9 cellular contexts compared by ENCODE assay signal in genomic region chr2:36441816-36442215, GRCh38.
DNase-seq lines count a peak whose midpoint lies in the region; ATAC-seq and TF ChIP-seq lines count a peak whose summit lies in the region.
"Had no signal": no experiment of that assay in that cellular context is flagged by ENCODE, and none has a peak within 500 bp of the region (broad histone marks: within the 10 kb centered on the region; RNA-seq: fewer than 3 reads in every experiment).

No MANE protein-coding gene starts in this region.

- DNase-seq in EH (ENCODE audit: low read depth) (peak; percentile 81), astrocyte of the spinal cord (ENCODE audit: low read depth, low spot score) (peak; percentile 48), nephron progenitor cell (no peak), COLO829 (ENCODE audit: low spot score) (no peak), NCI-H187 treated with DMSO at 0.1 percent for 48 hours (lab: John Stamatoyannopoulos, UW) (no peak), activated T-cell treated with anti-CD3 and anti-CD28 coated beads for 4 hours (no peak)
- DNase-seq: small intestine had no signal

- ATAC-seq in HG03354 (IDR thresholded peaks at IDR 0.05; ENCODE audit: poor library complexity, severe bottlenecking, unreplicated experiment) (peak; percentile 61), HG03045 (IDR thresholded peaks at IDR 0.05; ENCODE audit: unreplicated experiment) (no peak)

- H3K4me1 Mint-ChIP-seq in nephron progenitor cell: peaks cover 37% of the 10 kb centered on the region

- H3K36me3 Mint-ChIP-seq in nephron progenitor cell (ENCODE audit: low read depth): peaks cover 59% of the 10 kb centered on the region

- no peaks in the 10 kb centered on the region for H3K9me3 Mint-ChIP-seq in nephron progenitor cell

- no peaks in the 10 kb centered on the region for H3K27me3 Mint-ChIP-seq in nephron progenitor cell (ENCODE audit: low read depth, poor library complexity)

- TF ChIP-seq CTCF in astrocyte of the spinal cord (IDR thresholded peaks at IDR 0.05; ENCODE audit: low read depth, low read length) (no peak), nephron progenitor cell (IDR thresholded peaks at IDR 0.05) (no peak)

- no peak overlapping the region for H3K4me3 Mint-ChIP-seq in nephron progenitor cell

- H3K27ac Mint-ChIP-seq in nephron progenitor cell: peak overlapping the region; percentile 68

- no peak overlapping the region for H3K4me3 ChIP-seq in astrocyte of the spinal cord (ENCODE audit: low read depth, low read length)

- in situ Hi-C loops in astrocyte of the spinal cord (cut with HindIII; ENCODE audit: low sequenced_read_pairs): no loop called here

Comparison
In these comparisons a context has a peak if more than half of its experiments do, and no peak if none do; other contexts are left out.
1. DNase-seq: peak in EH (single experiment) and astrocyte of the spinal cord (single experiment); none in nephron progenitor cell (single experiment), COLO829 (single experiment), NCI-H187 treated with DMSO at 0.1 percent for 48 hours (single experiment) and activated T-cell treated with anti-CD3 and anti-CD28 coated beads for 4 hours (single experiment).